Comparison of ENCODE assay signal across 8 cellular contexts in genomic region chr5:135457424-135458071, GRCh38. TPM values are rescaled to one million over a fixed set of nuclear protein-coding genes. Genes with fewer than 3 reads are reported as not detected.
DNase-seq lines count a peak whose midpoint lies in the region; ATAC-seq lines count a peak whose summit lies in the region.

No MANE protein-coding gene starts in this region.

- peak; percentile 69 for ATAC-seq in HG02981 (IDR thresholded peaks at IDR 0.05; ENCODE audit: unreplicated experiment)

- H3K36me3 ChIP-seq in mesendoderm (ENCODE audit: control insufficient read depth, insufficient read depth, low read length), result no peaks in the 10 kb centered on the region

- H3K4me3 ChIP-seq in mesendoderm (ENCODE audit: low read length), result no peak overlapping the region

- no CpG with 5 or more reads among the region's 9 CpGs for WGBS in mesendoderm (ENCODE audit: extremely low coverage, insufficient coverage, low lambda C conversion rate)

- H4K5ac ChIP-seq in mesendoderm (ENCODE audit: low read length), result no peak overlapping the region

- H2BK5ac ChIP-seq in mesendoderm (ENCODE audit: low read length), result no peak overlapping the region

- H3K18ac ChIP-seq in mesendoderm (ENCODE audit: low read length), result no peak overlapping the region

- H3K79me1 ChIP-seq in mesendoderm (ENCODE audit: low read length), result no peaks in the 10 kb centered on the region

- H3K4me1 ChIP-seq in mesendoderm (ENCODE audit: control insufficient read depth, low read depth, low read length), result no peaks in the 10 kb centered on the region

- H3K23ac ChIP-seq in mesendoderm (ENCODE audit: low read length), result no peak overlapping the region

- peak; percentile 49 for DNase-seq in activated gamma-delta T cell treated with Interleukin-2 at 50 U/mL for 16 hours
- no peak for DNase-seq in activated gamma-delta T cell (lab: John Stamatoyannopoulos, UW)
- peak; percentile 74 for DNase-seq in NCI-H2227 (lab: John Stamatoyannopoulos, UW; ENCODE audit: unreplicated experiment)
- peak; percentile 80 for DNase-seq in activated CD4-positive, alpha-beta T cell treated with anti-CD3 and anti-CD28 coated beads for 48 hours
- peak; percentile 77 for DNase-seq in ecto neural progenitor cell (ENCODE audit: low spot score)
- DNase-seq in mesendoderm, result peak; percentile 82
- DNase-seq in stimulated activated CD8-positive, alpha-beta memory T cell treated with anti-CD3 and anti-CD28 coated beads, Interleukin-7, amount 100 ng/mL, for 4 hours (ENCODE audit: low read depth in 2 of 2), result peak; percentile 8 to 23

- no peak overlapping the region for H4K8ac ChIP-seq in mesendoderm (ENCODE audit: low read depth, low read length)

- no peak overlapping the region for H3K27ac ChIP-seq in mesendoderm (ENCODE audit: low read depth, low read length)

- no peak overlapping the region for H3K4me2 ChIP-seq in mesendoderm (ENCODE audit: low read length)

- no peaks in the 10 kb centered on the region for H3K27me3 ChIP-seq in mesendoderm (ENCODE audit: insufficient read depth, low read length, poor library complexity)

- no peak overlapping the region for H2AK5ac ChIP-seq in mesendoderm (ENCODE audit: low read length)

- no peak overlapping the region for H2BK120ac ChIP-seq in mesendoderm (ENCODE audit: low read depth, low read length)

- no peaks in the 10 kb centered on the region for H3K79me2 ChIP-seq in mesendoderm (ENCODE audit: control insufficient read depth, insufficient read depth, low read length)

- no peak overlapping the region for H2BK15ac ChIP-seq in mesendoderm (replicated peaks; ENCODE audit: low read depth)

- no peak overlapping the region for H3K56ac ChIP-seq in mesendoderm (ENCODE audit: low read length)

- H3K4ac ChIP-seq in mesendoderm (ENCODE audit: low read depth, low read length), result no peak overlapping the region

- no peak overlapping the region for H3K9ac ChIP-seq in mesendoderm (ENCODE audit: low read length)

RNA-seq across cellular contexts. Expression of gene TIFAB, which starts 5.4 kb away (rescaled TPM):
- not detected for polyA plus RNA-seq in mesendoderm (2013, experiment 1 of 2)
- polyA plus RNA-seq in mesendoderm (2013, experiment 2 of 2), result not detected

RNA-seq across cellular contexts. Expression of gene DCANP1, which starts 10.4 kb away (rescaled TPM):
- not detected for polyA plus RNA-seq in mesendoderm (2013, experiment 1 of 2)
- polyA plus RNA-seq in mesendoderm (2013, experiment 2 of 2), result not detected

RNA-seq across cellular contexts. Expression of gene MACROH2A1, which starts 58.5 kb away (rescaled TPM):
- polyA plus RNA-seq in mesendoderm (2013, experiment 1 of 2), result 89.6 TPM
- polyA plus RNA-seq in mesendoderm (2013, experiment 2 of 2), result 91.7 TPM
